In the genomic region with DNA sequence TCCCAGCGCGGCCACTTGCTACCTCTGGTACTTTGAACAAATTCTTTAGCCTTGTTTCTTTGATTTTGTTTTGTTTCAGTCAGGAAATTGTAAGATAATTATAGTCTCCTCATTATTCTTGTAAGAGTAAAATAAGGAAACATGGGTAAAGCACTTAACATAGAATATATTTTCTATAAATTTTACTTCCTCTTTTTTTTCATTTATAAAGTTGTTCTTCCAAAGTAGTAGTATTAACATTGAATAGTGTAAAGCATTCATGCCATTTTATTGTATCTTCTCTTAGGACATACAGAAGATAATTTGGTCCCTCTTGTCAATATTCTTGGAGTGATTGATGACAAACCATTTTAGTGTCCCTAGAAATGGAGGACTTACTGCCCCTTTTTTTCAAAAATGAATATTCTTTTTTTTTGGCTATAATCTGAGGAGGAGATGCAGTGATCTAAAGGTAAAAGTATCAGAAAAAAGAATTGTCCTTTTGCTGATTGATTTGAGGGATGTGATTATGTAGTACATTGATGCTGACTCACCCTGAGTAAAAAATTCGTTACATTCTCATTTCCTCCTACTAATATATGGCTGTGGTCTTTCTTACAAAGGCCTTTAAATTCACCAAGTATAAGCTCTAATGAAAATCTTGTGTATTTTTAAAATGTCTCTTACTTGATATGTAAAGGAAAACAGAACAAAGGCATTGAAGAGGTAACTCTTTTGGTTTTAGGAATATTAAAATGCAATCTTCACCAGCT, we compare ENCODE assay signal across 15 cellular contexts. TPM values are rescaled to one million over a fixed set of nuclear protein-coding genes. Genes with fewer than 3 reads are reported as not detected.
DNase-seq lines count a peak whose midpoint lies in the region; ATAC-seq and TF ChIP-seq lines count a peak whose summit lies in the region.
"Had no signal": no experiment of that assay in that cellular context is flagged by ENCODE, and none has a peak within 500 bp of the region (broad histone marks: within the 10 kb centered on the region; RNA-seq: fewer than 3 reads in every experiment).

No MANE protein-coding gene starts in this region.

- H3K9me3 ChIP-seq in BLaER1 treated with 17β-estradiol and CSF1 and Interleukin-3, amounts not matched to agents 10 nM and 100 nM (replicated peaks in 1 of 11) = no peaks in the 10 kb centered on the region
- H3K9me3 ChIP-seq in Karpas-422 (ENCODE audit: low read length) = no peaks in the 10 kb centered on the region
- H3K9me3 ChIP-seq: MG63, ovary had no signal

- H3K4me1 Mint-ChIP-seq in CD14-positive monocyte = peaks cover 14% of the 10 kb centered on the region

- H3K79me2 ChIP-seq in Karpas-422 (ENCODE audit: low read length) = no peaks in the 10 kb centered on the region

- no peaks in the 10 kb centered on the region for H3K36me3 ChIP-seq in BLaER1 treated with 17β-estradiol and CSF1 and Interleukin-3, amounts not matched to agents 10 nM and 100 nM
- no peaks in the 10 kb centered on the region for H3K36me3 ChIP-seq in Karpas-422 (ENCODE audit: insufficient read depth, low read length)
- H3K36me3 ChIP-seq: MG63, ovary had no signal

- H3K9me3 Mint-ChIP-seq in CD14-positive monocyte = peaks cover 0 to 3% (median 0%) of the 10 kb centered on the region in 7 donors
- H3K9me3 Mint-ChIP-seq: activated naive CD4-positive, alpha-beta T cell treated with anti-CD3 and anti-CD28 coated beads for 36 hours had no signal

- H3K27ac Mint-ChIP-seq in CD14-positive monocyte = peak overlapping the region in 2 of 7 donors; percentile 5 to 20
- H3K27ac Mint-ChIP-seq: activated naive CD4-positive, alpha-beta T cell treated with anti-CD3 and anti-CD28 coated beads for 36 hours had no signal

- peaks cover 0 to 20% (median 13%) of the 10 kb centered on the region in 10 experiments; a peak in 11 of 20 replicates for H3K4me1 ChIP-seq in BLaER1 treated with 17β-estradiol and CSF1 and Interleukin-3, amounts not matched to agents 10 nM and 100 nM
- H3K4me1 ChIP-seq in foreskin keratinocyte (peaks cover 16% of the 10 kb centered on the region), Karpas-422 (ENCODE audit: low read length) (no peaks in the 10 kb centered on the region)

- no peaks in the 10 kb centered on the region for H3K9me2 ChIP-seq in Karpas-422 (replicated peaks; ENCODE audit: insufficient read depth, low read length)

- intact Hi-C loops in CD14-positive monocyte (cut with micrococcal nuclease) = no loop called here

- H3K27me3 Mint-ChIP-seq in CD14-positive monocyte (ENCODE audit: low read depth in 3 of 3) = no peaks in the 10 kb centered on the region

- H3K9ac ChIP-seq in BLaER1 treated with 17β-estradiol and CSF1 and Interleukin-3, amounts not matched to agents 10 nM and 100 nM = no peak overlapping the region
- H3K9ac ChIP-seq in Karpas-422 (ENCODE audit: low read length) = no peak overlapping the region

- peak overlapping the region in 7 of 11 experiments; percentile 16 to 59 (median 49); a peak in 12 of 22 replicates for H3K4me2 ChIP-seq in BLaER1 treated with 17β-estradiol and CSF1 and Interleukin-3, amounts not matched to agents 10 nM and 100 nM
- no peak overlapping the region for H3K4me2 ChIP-seq in Karpas-422 (ENCODE audit: low read depth, low read length, poor library complexity, severe bottlenecking)

- DNase-seq in RKO (ENCODE audit: low spot score) = peak; percentile 9
- no peak for DNase-seq in foreskin keratinocyte
- DNase-seq in CD14-positive monocyte (ENCODE audit: low spot score) = no peak
- no peak for DNase-seq in Karpas-422
- no peak for DNase-seq in activated CD8-positive, alpha-beta memory T cell treated with anti-CD3 and anti-CD28 coated beads for 24 hours
- DNase-seq: activated naive CD4-positive, alpha-beta T cell treated with anti-CD3 and anti-CD28 coated beads for 36 hours; kidney; MG63; NCI-H2171; NK-92 treated with Interleukin-12 subunit alpha and Interleukin-12 subunit beta, amount 100 ng/mL, for 24 hours; ovary; stimulated activated CD4-positive, alpha-beta T cell treated with anti-CD3 and anti-CD28 coated beads, Interleukin-12 subunit alpha, Interleukin-12 subunit beta, amount 100 ng/mL, for 4 hours had no signal

- no peak for TF ChIP-seq CTCF in foreskin keratinocyte (conservative IDR thresholded peaks at IDR 0.05)
- TF ChIP-seq CTCF in CD14-positive monocyte (IDR thresholded peaks at IDR 0.05) = no peak

- H3K36me3 Mint-ChIP-seq in CD14-positive monocyte = no peaks in the 10 kb centered on the region

- peaks cover 0 to 97% (median 0%) of the 10 kb centered on the region in 11 experiments; a peak in 6 of 22 replicates for H4K20me1 ChIP-seq in BLaER1 treated with 17β-estradiol and CSF1 and Interleukin-3, amounts not matched to agents 10 nM and 100 nM
- no peaks in the 10 kb centered on the region for H4K20me1 ChIP-seq in Karpas-422 (ENCODE audit: insufficient read depth, low read depth, low read length)

- H3K27me3 ChIP-seq in BLaER1 treated with 17β-estradiol and CSF1 and Interleukin-3, amounts not matched to agents 10 nM and 100 nM = no peaks in the 10 kb centered on the region
- no peaks in the 10 kb centered on the region for H3K27me3 ChIP-seq in foreskin keratinocyte
- H3K27me3 ChIP-seq in Karpas-422 (ENCODE audit: low read length) = no peaks in the 10 kb centered on the region
- H3K27me3 ChIP-seq: MG63, ovary had no signal

- no peak overlapping the region for H3K4me3 ChIP-seq in BLaER1 treated with 17β-estradiol and CSF1 and Interleukin-3, amounts not matched to agents 10 nM and 100 nM
- H3K4me3 ChIP-seq in Karpas-422 (ENCODE audit: low read length) = no peak overlapping the region
- H3K4me3 ChIP-seq: MG63, ovary had no signal

- peak; percentile 80 for ATAC-seq in HG02759 (IDR thresholded peaks at IDR 0.05; ENCODE audit: unreplicated experiment)
- ATAC-seq in foreskin keratinocyte = peak; percentile 49
- ATAC-seq in HG03196 (IDR thresholded peaks at IDR 0.05; ENCODE audit: unreplicated experiment) = no peak

- H3K4me3 Mint-ChIP-seq in CD14-positive monocyte = peak overlapping the region in 1 of 2 donors; percentile 29
- H3K4me3 Mint-ChIP-seq: activated naive CD4-positive, alpha-beta T cell treated with anti-CD3 and anti-CD28 coated beads for 36 hours had no signal

- H2AFZ ChIP-seq in Karpas-422 (ENCODE audit: low read length) = no peak overlapping the region

- H3K27ac ChIP-seq in BLaER1 treated with 17β-estradiol and CSF1 and Interleukin-3, amounts not matched to agents 10 nM and 100 nM = peak overlapping the region in 3 of 11 experiments; percentile 8 to 26 (median 17); a peak in 5 of 22 replicates
- H3K27ac ChIP-seq in foreskin keratinocyte (no peak overlapping the region), Karpas-422 (ENCODE audit: low read length) (no peak overlapping the region)
- H3K27ac ChIP-seq: ovary had no signal

RNA-seq across cellular contexts. Expression of a gene that starts 51.0 kb away (rescaled TPM):
- total RNA-seq in foreskin keratinocyte = 89.9 and 117 TPM in 2 replicates
- 27.6 and 30.0 TPM in 2 replicates for polyA plus RNA-seq in foreskin keratinocyte
- 1 to 10 TPM; 7.9 to 8.0 TPM for polyA plus RNA-seq in CD14-positive monocyte
- 5.8 and 16.4 TPM in 2 replicates for total RNA-seq in Karpas-422 (2014; rRNA removed; shearing (Covaris generic); ENCODE audit: low replicate concordance)
